Comparison of ENCODE assay signal across 19 cellular contexts in genomic region chr5:12910611-12911010, GRCh38.
A peak's percentile ranks its signal among the peaks of the same experiment; 100 is the strongest.
DNase-seq lines count a peak whose midpoint lies in the region; FAIRE-seq and TF ChIP-seq lines count a peak whose summit lies in the region.
"Had no signal": no experiment of that assay in that cellular context is flagged by ENCODE, and none has a peak within 500 bp of the region (broad histone marks: within the 10 kb centered on the region; RNA-seq: fewer than 3 reads in every experiment).

No MANE protein-coding gene starts in this region.

- H3K27me3 Mint-ChIP-seq in CD14-positive monocyte (ENCODE audit: low read depth in 3 of 3): no peaks in the 10 kb centered on the region
- H3K27me3 Mint-ChIP-seq: CD8-positive, alpha-beta memory T cell had no signal

- CTCF ChIA-PET in endothelial cell of umbilical vein (lab: Charles Lee): interaction anchor here (1.1 kb wide), 1 partner anchor 340 kb away, joined by 5 read pairs; no protein-coding TSS in a partner anchor

- H3K4ac ChIP-seq in mesenchymal stem cell (ENCODE audit: low read depth in 1 of 2, low read length in 2 of 2): no peak overlapping the region

- H3K79me1 ChIP-seq in mesenchymal stem cell (replicated peaks; ENCODE audit: low read length, poor library complexity, severe bottlenecking): no peaks in the 10 kb centered on the region

- no peak overlapping the region for H4K8ac ChIP-seq in mesenchymal stem cell (ENCODE audit: low read length)

- no peak overlapping the region for H3K4me3 Mint-ChIP-seq in CD14-positive monocyte
- H3K4me3 Mint-ChIP-seq: CD8-positive, alpha-beta memory T cell had no signal

- no peaks in the 10 kb centered on the region for H3K9me3 ChIP-seq in endothelial cell of umbilical vein (replicated peaks; ENCODE audit: control insufficient read depth, insufficient read depth, low read length)
- H3K9me3 ChIP-seq in mesenchymal stem cell (ENCODE audit: control insufficient read depth, low read length): no peaks in the 10 kb centered on the region
- H3K9me3 ChIP-seq in BE2C: no peaks in the 10 kb centered on the region
- H3K9me3 ChIP-seq: A549; BLaER1 treated with 17β-estradiol and CSF1 and Interleukin-3, amounts not matched to agents 10 nM and 100 nM had no signal

- peaks cover 0 to 6% (median 0%) of the 10 kb centered on the region in 7 donors for H3K9me3 Mint-ChIP-seq in CD14-positive monocyte

- peak overlapping the region; percentile 79 for H3K4me2 ChIP-seq in endothelial cell of umbilical vein (ENCODE audit: insufficient read depth, low read length)
- no peak overlapping the region for H3K4me2 ChIP-seq in mesenchymal stem cell (ENCODE audit: low read length, poor library complexity, severe bottlenecking)
- H3K4me2 ChIP-seq: A549; BLaER1 treated with 17β-estradiol and CSF1 and Interleukin-3, amounts not matched to agents 10 nM and 100 nM; KMS-11 had no signal

- no peak overlapping the region for H4K91ac ChIP-seq in mesenchymal stem cell (ENCODE audit: low read length)

- H4K20me1 ChIP-seq in endothelial cell of umbilical vein (replicated peaks; ENCODE audit: control insufficient read depth, extremely low read depth, insufficient read depth, low read length): no peaks in the 10 kb centered on the region
- H4K20me1 ChIP-seq: BLaER1 treated with 17β-estradiol and CSF1 and Interleukin-3, amounts not matched to agents 10 nM and 100 nM had no signal

- H3K4me1 ChIP-seq in endothelial cell of umbilical vein (ENCODE audit: control insufficient read depth, extremely low read depth, insufficient read depth, low read length) (peaks cover 14% of the 10 kb centered on the region), mesenchymal stem cell (ENCODE audit: control insufficient read depth, insufficient read depth, low read depth, low read length) (no peaks in the 10 kb centered on the region), BE2C (no peaks in the 10 kb centered on the region)
- H3K4me1 ChIP-seq: A549; BLaER1 treated with 17β-estradiol and CSF1 and Interleukin-3, amounts not matched to agents 10 nM and 100 nM had no signal

- H2AFZ ChIP-seq in endothelial cell of umbilical vein (ENCODE audit: low read depth, low read length) (peak overlapping the region; percentile 44), mesenchymal stem cell (ENCODE audit: low read depth, low read length) (no peak overlapping the region)

- H3K23ac ChIP-seq in mesenchymal stem cell (ENCODE audit: low read length in 2 of 2): no peak overlapping the region

- TF ChIP-seq CTCF in endothelial cell of umbilical vein (IDR thresholded peaks at IDR 0.05; ENCODE audit: extremely low read depth in 1 of 2, insufficient read depth in 1 of 2, low read depth in 1 of 2, low read length in 2 of 2) (no peak), BE2C (IDR thresholded peaks at IDR 0.05; ENCODE audit: low read depth, low read length) (no peak), CD14-positive monocyte (IDR thresholded peaks at IDR 0.05) (no peak)

- H3K27me3 ChIP-seq in endothelial cell of umbilical vein (ENCODE audit: control insufficient read depth in 2 of 2, insufficient read depth in 2 of 2, low read length in 2 of 2) (no peaks in the 10 kb centered on the region), mesenchymal stem cell (ENCODE audit: control insufficient read depth in 1 of 2, insufficient read depth in 1 of 2, low read length in 2 of 2) (no peaks in the 10 kb centered on the region), BE2C (no peaks in the 10 kb centered on the region)
- H3K27me3 ChIP-seq: BLaER1 treated with 17β-estradiol and CSF1 and Interleukin-3, amounts not matched to agents 10 nM and 100 nM had no signal

- H2BK120ac ChIP-seq in mesenchymal stem cell (ENCODE audit: low read depth, low read length): no peak overlapping the region

- no peaks in the 10 kb centered on the region for H3K79me2 ChIP-seq in endothelial cell of umbilical vein (ENCODE audit: control insufficient read depth, insufficient read depth, low read length)

- peak overlapping the region; percentile 55 for H3K9ac ChIP-seq in endothelial cell of umbilical vein (replicated peaks; ENCODE audit: extremely low read depth, insufficient read depth, low read length)
- H3K9ac ChIP-seq in mesenchymal stem cell (ENCODE audit: low read length): no peak overlapping the region
- H3K9ac ChIP-seq: BLaER1 treated with 17β-estradiol and CSF1 and Interleukin-3, amounts not matched to agents 10 nM and 100 nM; KMS-11 had no signal

- no peak overlapping the region for H2BK12ac ChIP-seq in mesenchymal stem cell (ENCODE audit: low read length in 2 of 2)

- dilution Hi-C loops in endothelial cell of umbilical vein (cut with MboI; ENCODE audit: extremely low pct_ligation_motif_present, low sequenced_read_pairs): no loop called here

- no peak overlapping the region for H2AK5ac ChIP-seq in mesenchymal stem cell (ENCODE audit: low read length, severe bottlenecking)

- no peak overlapping the region for H3K4me3 ChIP-seq in endothelial cell of umbilical vein (replicated peaks in 1 of 3; ENCODE audit: insufficient read depth in 1 of 3, low read depth in 1 of 3, low read length in 3 of 3)
- no peak overlapping the region for H3K4me3 ChIP-seq in mesenchymal stem cell (ENCODE audit: insufficient read depth in 1 of 2, low read depth in 1 of 2, low read length in 2 of 2)
- no peak overlapping the region for H3K4me3 ChIP-seq in BE2C (ENCODE audit: low read depth, low read length)
- H3K4me3 ChIP-seq: A549; BLaER1 treated with 17β-estradiol and CSF1 and Interleukin-3, amounts not matched to agents 10 nM and 100 nM had no signal

- 45% methylated on average over 2 of the region's 2 CpGs for WGBS in mesenchymal stem cell

- POLR2A ChIA-PET in endothelial cell of umbilical vein (lab: Charles Lee): interaction anchor here (0.5 kb wide), 1 partner anchor 209 kb away, joined by 4 read pairs; no protein-coding TSS in a partner anchor

- no peak overlapping the region for H3K18ac ChIP-seq in mesenchymal stem cell (ENCODE audit: low read depth in 1 of 2, low read length in 2 of 2)

- H3K9me1 ChIP-seq in endothelial cell of umbilical vein (replicated peaks; ENCODE audit: control insufficient read depth, extremely low read depth, insufficient read depth, low read length): no peaks in the 10 kb centered on the region

- no peaks in the 10 kb centered on the region for H3K36me3 ChIP-seq in endothelial cell of umbilical vein (ENCODE audit: control insufficient read depth in 2 of 2, extremely low read depth in 1 of 2, insufficient read depth in 2 of 2, low read length in 2 of 2)
- H3K36me3 ChIP-seq in mesenchymal stem cell (ENCODE audit: control insufficient read depth in 1 of 2, insufficient read depth in 2 of 2, low read depth in 1 of 2, low read length in 2 of 2): no peaks in the 10 kb centered on the region
- no peaks in the 10 kb centered on the region for H3K36me3 ChIP-seq in BE2C
- H3K36me3 ChIP-seq: BLaER1 treated with 17β-estradiol and CSF1 and Interleukin-3, amounts not matched to agents 10 nM and 100 nM had no signal

- no peak overlapping the region for H2BK15ac ChIP-seq in mesenchymal stem cell (ENCODE audit: low read depth, poor library complexity, severe bottlenecking)

- intact Hi-C loops in endothelial cell of umbilical vein (cut with micrococcal nuclease) (loop anchor here (1.0 to 10.0 kb wide), 2 partner anchors 342 to 564 kb away; no protein-coding TSS in a partner anchor), CD14-positive monocyte (cut with micrococcal nuclease) (no loop called here)

- no peak overlapping the region for H2BK5ac ChIP-seq in mesenchymal stem cell (ENCODE audit: low read depth, low read length, poor library complexity, severe bottlenecking)

- no peaks in the 10 kb centered on the region for H3K4me1 Mint-ChIP-seq in CD14-positive monocyte
- H3K4me1 Mint-ChIP-seq: CD8-positive, alpha-beta memory T cell had no signal

- no TSS peak for BruUV-seq in endothelial cell of umbilical vein (replicated peaks; lab: Mats Ljungman, UMichigan)

- DNase-seq in ELR (ENCODE audit: low read depth) (peak; percentile 42), OCI-M1 (lab: John Stamatoyannopoulos, UW) (peak; percentile 51), endothelial cell of umbilical vein (ENCODE audit: low read depth, low spot score) (peak; percentile 84), mesenchymal stem cell (peak; percentile 10), caudate nucleus (lab: John Stamatoyannopoulos, UW) (no peak), BE2C (no peak), CD14-positive monocyte (ENCODE audit: low spot score) (no peak), SIG-M5 treated with dmso at 0.1 percent for 504 hours (lab: John Stamatoyannopoulos, UW; ENCODE audit: unreplicated experiment) (no peak)
- DNase-seq: CD8-positive, alpha-beta memory T cell; NCI-H1417 treated with DMSO at 0.1 percent for 48 hours; NCI-H187 treated with DMSO at 0.1 percent for 48 hours; NCI-H2227 treated with DMSO at 0.1 percent for 48 hours; NCI-H524; NCI-H82 had no signal

- H3K27ac ChIP-seq in endothelial cell of umbilical vein (ENCODE audit: insufficient read depth, low read depth, low read length) (peak overlapping the region; percentile 70), mesenchymal stem cell (ENCODE audit: low read length, poor library complexity, severe bottlenecking) (no peak overlapping the region), caudate nucleus (ENCODE audit: low read depth, low read length) (no peak overlapping the region)
- H3K27ac ChIP-seq: A549; BLaER1 treated with 17β-estradiol and CSF1 and Interleukin-3, amounts not matched to agents 10 nM and 100 nM; KMS-11 had no signal

- H3K14ac ChIP-seq in mesenchymal stem cell (ENCODE audit: low read length in 2 of 2): no peak overlapping the region

- FAIRE-seq in endothelial cell of umbilical vein (lab: Jason Lieb, UNC): no peak
- FAIRE-seq: A549, D721Med, H1 had no signal

- H3K27ac Mint-ChIP-seq in CD14-positive monocyte: no peak overlapping the region
- H3K27ac Mint-ChIP-seq: CD8-positive, alpha-beta memory T cell had no signal

- TF ChIP-seq POLR2A in endothelial cell of umbilical vein (IDR thresholded peaks at IDR 0.05; ENCODE audit: low read depth, low read length): no peak

- H3K36me3 Mint-ChIP-seq in CD14-positive monocyte: no peaks in the 10 kb centered on the region
- H3K36me3 Mint-ChIP-seq: CD8-positive, alpha-beta memory T cell had no signal

TF ChIP-seq in endothelial cell of umbilical vein, 7 proteins besides CTCF, POLR2A, EP300 and RAD21 (continues in another document):
- TF ChIP-seq MYC (IDR thresholded peaks at IDR 0.05; ENCODE audit: low read depth, low read length) (no peak), EZH2 (IDR thresholded peaks at IDR 0.05; ENCODE audit: borderline replicate concordance, low read depth, low read length, severe bottlenecking) (no peak), POLR2AphosphoS5 (IDR thresholded peaks at IDR 0.05; ENCODE audit: insufficient read depth, low read depth, low read length) (no peak), FOS (IDR thresholded peaks at IDR 0.05; ENCODE audit: borderline replicate concordance, insufficient read depth, low read length) (peak; percentile 26), GATA2 (IDR thresholded peaks at IDR 0.05; ENCODE audit: insufficient read depth, insufficient read length, low read depth, low read length) (peak; percentile 50)
- TF ChIP-seq, protein P1, sequence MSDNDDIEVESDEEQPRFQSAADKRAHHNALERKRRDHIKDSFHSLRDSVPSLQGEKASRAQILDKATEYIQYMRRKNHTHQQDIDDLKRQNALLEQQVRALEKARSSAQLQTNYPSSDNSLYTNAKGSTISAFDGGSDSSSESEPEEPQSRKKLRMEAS (IDR thresholded peaks at IDR 0.05; ENCODE audit: insufficient read depth, insufficient read length): no peak

Comparison
In these comparisons a context has a peak if more than half of its experiments do, and no peak if none do; other contexts are left out.
1. DNase-seq: peak in ELR (single experiment), OCI-M1 (single experiment), endothelial cell of umbilical vein (single experiment) and mesenchymal stem cell (single experiment); none in caudate nucleus (0 of 61), BE2C (single experiment), CD14-positive monocyte (single experiment) and SIG-M5 treated with dmso at 0.1 percent for 504 hours (single experiment).